ENCODE assay signal across 9 cellular contexts in the genomic region with DNA sequence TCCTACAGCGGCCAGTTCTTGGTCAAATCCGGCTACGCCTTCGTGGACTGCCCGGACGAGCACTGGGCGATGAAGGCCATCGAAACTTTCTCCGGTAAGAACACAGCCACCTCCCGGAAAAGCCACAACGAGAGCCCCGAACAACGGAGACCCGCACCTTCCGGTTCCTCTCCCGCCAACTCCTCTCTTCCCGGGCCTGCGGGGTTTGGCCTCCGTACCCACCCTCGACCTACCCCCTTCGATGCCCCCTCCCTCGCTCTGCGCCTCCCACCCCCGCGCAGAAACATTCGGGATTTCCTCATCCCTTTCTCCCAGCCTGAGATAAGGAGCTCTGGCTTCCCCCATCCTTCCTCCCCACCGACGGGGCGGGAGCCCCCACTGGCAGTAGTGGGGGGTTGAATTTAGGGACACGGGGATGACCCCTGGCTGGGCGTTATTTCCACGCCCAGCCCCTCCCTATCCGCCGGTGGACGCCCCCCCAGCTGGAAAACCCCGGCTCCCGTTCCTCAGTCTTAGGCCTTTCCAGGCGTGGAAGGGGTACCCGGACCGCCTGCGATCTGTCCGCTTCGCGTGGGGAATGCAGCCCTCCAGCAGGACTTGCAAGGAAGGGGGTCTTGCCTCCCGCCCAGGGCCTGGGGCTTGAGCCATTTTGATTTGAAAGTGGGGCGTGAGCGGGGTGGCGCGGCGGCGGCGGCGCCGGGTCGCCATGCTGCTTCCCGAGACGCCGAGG. TPM values are rescaled to one million over a fixed set of nuclear protein-coding genes. Genes with fewer than 3 reads are reported as not detected.
DNase-seq lines count a peak whose midpoint lies in the region; ATAC-seq lines count a peak whose summit lies in the region.
"Had no signal": no experiment of that assay in that cellular context is flagged by ENCODE, and none has a peak within 500 bp of the region (broad histone marks: within the 10 kb centered on the region; RNA-seq: fewer than 3 reads in every experiment).

No MANE protein-coding gene starts in this region.

- in situ Hi-C loops in KBM-7 (cut with MboI; ENCODE audit: low pct_unique_long_range_greater_than_20kb, low sequenced_read_pairs), result no loop called here

- no peak overlapping the region for H3K27ac Mint-ChIP-seq in activated CD8-positive, alpha-beta memory T cell treated with anti-CD3 and anti-CD28 coated beads, Interleukin-2, amount 10 ng/mL, durations not matched to agents 7 days and 5 days

- ATAC-seq in activated CD8-positive, alpha-beta memory T cell treated with anti-CD3 and anti-CD28 coated beads, Interleukin-2, amount 10 ng/mL, durations not matched to agents 7 days and 5 days, result no peak

- H3K9me3 Mint-ChIP-seq in activated CD8-positive, alpha-beta memory T cell treated with anti-CD3 and anti-CD28 coated beads, Interleukin-2, amount 10 ng/mL, durations not matched to agents 7 days and 5 days (ENCODE audit: low read depth), result no peaks in the 10 kb centered on the region

- DNase-seq in stimulated activated CD4-positive, alpha-beta T cell treated with anti-CD3 and anti-CD28 coated beads, Interleukin-15, amount 100 ng/mL, for 24 hours, result peak; percentile 16
- no peak for DNase-seq in stimulated activated CD4-positive, alpha-beta T cell treated with anti-CD3 and anti-CD28 coated beads, Interleukin-2, amount 100 ng/mL, for 24 hours
- peak; percentile 39 for DNase-seq in activated CD8-positive, alpha-beta memory T cell treated with anti-CD3 and anti-CD28 coated beads, Interleukin-2, amount 10 ng/mL, durations not matched to agents 7 days and 5 days
- DNase-seq in NCI-H146 treated with DMSO at 0.1 percent for 48 hours (lab: John Stamatoyannopoulos, UW; ENCODE audit: unreplicated experiment) (no peak), NCI-H2227 (lab: John Stamatoyannopoulos, UW; ENCODE audit: unreplicated experiment) (no peak), KBM-7 (no peak)
- no peak for DNase-seq in stimulated activated CD4-positive, alpha-beta T cell treated with anti-CD3 and anti-CD28 coated beads, Interleukin-4, amount 100 ng/mL, for 24 hours

- H3K4me3 Mint-ChIP-seq in activated CD8-positive, alpha-beta memory T cell treated with anti-CD3 and anti-CD28 coated beads, Interleukin-2, amount 10 ng/mL, durations not matched to agents 7 days and 5 days, result peak overlapping the region; percentile 33

- CTCF ChIA-PET in activated CD8-positive, alpha-beta memory T cell treated with anti-CD3 and anti-CD28 coated beads, Interleukin-2, amount 10 ng/mL, durations not matched to agents 7 days and 5 days (lab: Charles Lee), result interaction anchor here (1.6 kb wide), 1 partner anchor 35 kb away, joined by 3 read pairs; no protein-coding TSS in a partner anchor

- no peaks in the 10 kb centered on the region for H3K9me3 ChIP-seq in iPS-18c (ENCODE audit: control insufficient read depth, insufficient read depth, low read length)

- H3K27me3 Mint-ChIP-seq in activated CD8-positive, alpha-beta memory T cell treated with anti-CD3 and anti-CD28 coated beads, Interleukin-2, amount 10 ng/mL, durations not matched to agents 7 days and 5 days, result peaks cover 88% of the 10 kb centered on the region

- peak overlapping the region; percentile 92 for H3K4me3 ChIP-seq in iPS-18c (ENCODE audit: insufficient read depth, low read depth, low read length)

- H3K36me3 Mint-ChIP-seq in activated CD8-positive, alpha-beta memory T cell treated with anti-CD3 and anti-CD28 coated beads, Interleukin-2, amount 10 ng/mL, durations not matched to agents 7 days and 5 days, result no peaks in the 10 kb centered on the region

- peaks cover 21% of the 10 kb centered on the region for H3K4me1 Mint-ChIP-seq in activated CD8-positive, alpha-beta memory T cell treated with anti-CD3 and anti-CD28 coated beads, Interleukin-2, amount 10 ng/mL, durations not matched to agents 7 days and 5 days

RNA-seq across cellular contexts. Expression of a gene that starts 0.8 kb away (rescaled TPM):
- total RNA-seq in activated CD8-positive, alpha-beta memory T cell treated with anti-CD3 and anti-CD28 coated beads, Interleukin-2, amount 10 ng/mL, durations not matched to agents 7 days and 5 days, result not detected

RNA-seq across cellular contexts. Expression of a gene that starts 29.6 kb away (rescaled TPM):
- total RNA-seq in activated CD8-positive, alpha-beta memory T cell treated with anti-CD3 and anti-CD28 coated beads, Interleukin-2, amount 10 ng/mL, durations not matched to agents 7 days and 5 days, result not detected
- total RNA-seq: NCI-H460 had no signal

RNA-seq across cellular contexts. Expression of a gene that starts 53.4 kb away (rescaled TPM):
- total RNA-seq in activated CD8-positive, alpha-beta memory T cell treated with anti-CD3 and anti-CD28 coated beads, Interleukin-2, amount 10 ng/mL, durations not matched to agents 7 days and 5 days, result 100 to 1,000 TPM; 125 to 127 TPM

Comparison
In these comparisons a context has a peak if more than half of its experiments do, and no peak if none do; other contexts are left out.
1. DNase-seq: peak in stimulated activated CD4-positive, alpha-beta T cell treated with anti-CD3 and anti-CD28 coated beads, Interleukin-15, amount 100 ng/mL, for 24 hours (single experiment) and activated CD8-positive, alpha-beta memory T cell treated with anti-CD3 and anti-CD28 coated beads, Interleukin-2, amount 10 ng/mL, durations not matched to agents 7 days and 5 days (single experiment); none in stimulated activated CD4-positive, alpha-beta T cell treated with anti-CD3 and anti-CD28 coated beads, Interleukin-2, amount 100 ng/mL, for 24 hours (0 of 2), NCI-H146 treated with DMSO at 0.1 percent for 48 hours (single experiment), NCI-H2227 (single experiment), KBM-7 (single experiment) and stimulated activated CD4-positive, alpha-beta T cell treated with anti-CD3 and anti-CD28 coated beads, Interleukin-4, amount 100 ng/mL, for 24 hours (single experiment).